Comparison of ENCODE assay signal across 7 cellular contexts in the genomic region with DNA sequence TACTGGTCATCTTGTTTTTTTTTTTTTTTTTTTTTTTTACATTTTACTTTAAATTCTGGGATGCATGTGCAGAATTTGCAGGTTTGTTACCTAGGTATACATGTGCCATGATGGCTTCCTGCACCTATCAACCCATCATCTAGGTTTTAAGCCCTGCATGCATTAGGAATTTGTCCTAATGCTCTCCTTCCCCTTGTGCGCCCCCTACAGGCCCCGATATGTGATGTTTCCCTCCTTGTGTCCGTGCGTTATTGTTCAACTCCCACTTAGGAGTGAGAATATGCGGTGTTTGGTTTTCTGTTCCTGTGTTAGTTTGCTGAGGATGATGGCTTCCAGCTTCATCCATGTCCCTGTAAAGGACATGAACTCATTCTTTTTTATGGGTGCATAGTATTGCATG.
DNase-seq lines count a peak whose midpoint lies in the region; ATAC-seq, FAIRE-seq and TF ChIP-seq lines count a peak whose summit lies in the region.
"Not testable (repeated sequence)": the region's sequence is repeated elsewhere in the genome, so short reads cannot be mapped to it uniquely, and the experiment has no call there.

No MANE protein-coding gene starts in this region.

- not testable (repeated sequence) for H3K4me2 ChIP-seq in Karpas-422 (ENCODE audit: low read depth, low read length, poor library complexity, severe bottlenecking); PC-3 (ENCODE audit: low read length); HepG2 (ENCODE audit: low read depth, low read length)

- FAIRE-seq in HepG2 (lab: Jason Lieb, UNC) = not testable (repeated sequence)

- not testable (repeated sequence) for H3K4me3 Mint-ChIP-seq in activated CD4-positive, alpha-beta T cell treated with anti-CD3 and anti-CD28 coated beads for 36 hours; endodermal cell

- H3K79me2 ChIP-seq in Karpas-422 (ENCODE audit: low read length); PC-3 (ENCODE audit: low read length); HepG2 (ENCODE audit: insufficient read depth, low read length): not testable (repeated sequence)

- H3K9me3 ChIP-seq in Karpas-422 (ENCODE audit: low read length); PC-3 (ENCODE audit: low read length); HepG2 (ENCODE audit: low read length): not testable (repeated sequence)
- peaks cover 24% of the 10 kb centered on the region for H3K9me3 ChIP-seq in endodermal cell (ENCODE audit: control insufficient read depth, low read length)

- H3K4me3 ChIP-seq in Karpas-422 (ENCODE audit: low read length); PC-3 (ENCODE audit: low read length); endodermal cell (ENCODE audit: low read length); HepG2 (replicated peaks in 1 of 3; ENCODE audit: insufficient read depth in 1 of 3, low read depth in 2 of 3, low read length in 3 of 3): not testable (repeated sequence)

- H3K27ac Mint-ChIP-seq in activated CD4-positive, alpha-beta T cell treated with anti-CD3 and anti-CD28 coated beads for 36 hours; endodermal cell: not testable (repeated sequence)

- not testable (repeated sequence) for TF ChIP-seq EP300 in HepG2 (IDR thresholded peaks at IDR 0.05; ENCODE audit: low read depth in 2 of 2, low read length in 2 of 2); HepG2 (CRISPR knock-in tag; IDR thresholded peaks at IDR 0.05; ENCODE audit: borderline replicate concordance)

- H3K4me1 ChIP-seq in Karpas-422 (ENCODE audit: low read length); PC-3 (ENCODE audit: insufficient read depth, low read length); endodermal cell (ENCODE audit: control insufficient read depth, insufficient read depth, low read length); HepG2 (ENCODE audit: insufficient read depth, low read length): not testable (repeated sequence)

- not testable (repeated sequence) for TF ChIP-seq POLR2A in HepG2 (IDR thresholded peaks at IDR 0.05; ENCODE audit: insufficient read depth in 1 of 2, low read depth in 2 of 2, low read length in 2 of 2)

- TF ChIP-seq CTCF in GM12874 (IDR thresholded peaks at IDR 0.05; ENCODE audit: insufficient read depth, low read depth, low read length) (peak; percentile 19; the same call in 1 of the 2 replicates), PC-3 (conservative IDR thresholded peaks at IDR 0.05; ENCODE audit: low read depth, low read length) (peak; percentile 61), endodermal cell (conservative IDR thresholded peaks at IDR 0.05) (peak; percentile 82), HepG2 (CRISPR knock-in tag; IDR thresholded peaks at IDR 0.05) (peak; percentile 41)

- not testable (repeated sequence) for ATAC-seq in PC-3; activated CD4-positive, alpha-beta T cell treated with anti-CD3 and anti-CD28 coated beads for 36 hours; HepG2

- H3K36me3 ChIP-seq in Karpas-422 (ENCODE audit: insufficient read depth, low read length); PC-3 (ENCODE audit: low read depth, low read length); endodermal cell (ENCODE audit: control insufficient read depth, insufficient read depth, low read length); HepG2 (replicated peaks in 1 of 2; ENCODE audit: control insufficient read depth in 1 of 2, insufficient read depth in 2 of 2, low read length in 2 of 2): not testable (repeated sequence)

- not testable (repeated sequence) for H3K27me3 Mint-ChIP-seq in activated CD4-positive, alpha-beta T cell treated with anti-CD3 and anti-CD28 coated beads for 36 hours; endodermal cell (ENCODE audit: insufficient read depth)

- H3K9ac ChIP-seq in Karpas-422 (ENCODE audit: low read length); PC-3 (ENCODE audit: low read length); endodermal cell (ENCODE audit: extremely low read depth, low read length, poor library complexity, severe bottlenecking); HepG2 (ENCODE audit: insufficient read depth, low read depth, low read length): not testable (repeated sequence)

- DNase-seq in COLO668 (lab: John Stamatoyannopoulos, UW; ENCODE audit: unreplicated experiment) = peak; percentile 30
- DNase-seq in Karpas-422 = peak; percentile 78
- DNase-seq in PC-3 = peak; percentile 32
- DNase-seq in activated CD4-positive, alpha-beta T cell treated with anti-CD3 and anti-CD28 coated beads for 36 hours = peak; percentile 38
- peak; percentile 88 for DNase-seq in endodermal cell
- peak; percentile 3 for DNase-seq in HepG2 (ENCODE audit: low spot score)

- intact Hi-C loops in PC-3 (cut with micrococcal nuclease); activated CD4-positive, alpha-beta T cell treated with anti-CD3 and anti-CD28 coated beads for 36 hours (cut with DNase I, micrococcal nuclease); HepG2 (cut with micrococcal nuclease; ENCODE audit: unreplicated experiment): not testable (repeated sequence)

- not testable (repeated sequence) for H3K36me3 Mint-ChIP-seq in activated CD4-positive, alpha-beta T cell treated with anti-CD3 and anti-CD28 coated beads for 36 hours (ENCODE audit: low read depth)
- H3K36me3 Mint-ChIP-seq in endodermal cell (ENCODE audit: low read depth) = peaks cover 24% of the 10 kb centered on the region

- not testable (repeated sequence) for H3K9me2 ChIP-seq in Karpas-422 (replicated peaks; ENCODE audit: insufficient read depth, low read length); PC-3 (replicated peaks; ENCODE audit: low read length)

- not testable (repeated sequence) for H3K27me3 ChIP-seq in Karpas-422 (ENCODE audit: low read length); PC-3 (ENCODE audit: low read length); endodermal cell (ENCODE audit: control insufficient read depth, insufficient read depth, low read length, poor library complexity, severe bottlenecking); HepG2 (ENCODE audit: control insufficient read depth in 1 of 2, insufficient read depth in 2 of 2, low read length in 2 of 2)

- not testable (repeated sequence) for H2AFZ ChIP-seq in Karpas-422 (ENCODE audit: low read length); PC-3 (ENCODE audit: low read length); HepG2 (ENCODE audit: low read length)

- WGBS in endodermal cell (ENCODE audit: insufficient coverage in 1 of 2, insufficient read length in 1 of 2), 2 experiments = 52% methylated on average over 4 of the region's 5 CpGs; no CpG with 5 or more reads in 1 of the 2 experiments
- 12% methylated on average over 5 of the region's 5 CpGs for WGBS in HepG2 (ENCODE audit: low lambda C conversion rate)

- H3K4me1 Mint-ChIP-seq in activated CD4-positive, alpha-beta T cell treated with anti-CD3 and anti-CD28 coated beads for 36 hours; endodermal cell: not testable (repeated sequence)

- POLR2A ChIA-PET in PC-3 (lab: Charles Lee; ENCODE audit: unreplicated experiment); activated CD4-positive, alpha-beta T cell treated with anti-CD3 and anti-CD28 coated beads for 36 hours (lab: Charles Lee); HepG2 (lab: Yijun Ruan, JAX): not testable (repeated sequence)

- not testable (repeated sequence) for H3F3A ChIP-seq in PC-3 (ENCODE audit: low read length, unreplicated experiment)

- not testable (repeated sequence) for TF ChIP-seq RAD21 in HepG2 (CRISPR knock-in tag; IDR thresholded peaks at IDR 0.05)

- CTCF ChIA-PET in PC-3 (lab: Charles Lee); activated CD4-positive, alpha-beta T cell treated with anti-CD3 and anti-CD28 coated beads for 36 hours (lab: Charles Lee); HepG2 (lab: Yijun Ruan, JAX; ENCODE audit: low intra/inter-chr PET ratio, low total read pairs): not testable (repeated sequence)

- in situ Hi-C loops in HepG2 (cut with HindIII; ENCODE audit: extremely low pct_ligation_motif_present, low pct_unique_long_range_greater_than_20kb) = not testable (repeated sequence)

- not testable (repeated sequence) for H4K20me1 ChIP-seq in Karpas-422 (ENCODE audit: insufficient read depth, low read depth, low read length); PC-3 (ENCODE audit: low read length); HepG2 (ENCODE audit: insufficient read depth, low read length)

- not testable (repeated sequence) for H3K27ac ChIP-seq in Karpas-422 (ENCODE audit: low read length); PC-3 (ENCODE audit: low read length); endodermal cell (ENCODE audit: low read depth, low read length); HepG2 (ENCODE audit: extremely low read length, insufficient read depth, low read length)

- BruUV-seq in PC-3 (replicated peaks; lab: Mats Ljungman, UMichigan); HepG2 (replicated peaks; lab: Mats Ljungman, UMichigan): not testable (repeated sequence)

- not testable (repeated sequence) for H3K9me3 Mint-ChIP-seq in activated CD4-positive, alpha-beta T cell treated with anti-CD3 and anti-CD28 coated beads for 36 hours (ENCODE audit: low read depth)
- peaks cover 26% of the 10 kb centered on the region for H3K9me3 Mint-ChIP-seq in endodermal cell

Comparison
In these comparisons a context has a peak if more than half of its experiments do, and no peak if none do; other contexts are left out.
1. DNase-seq: peak in every context shown above with its lines; median percentile 88 in endodermal cell; 78 in Karpas-422; 38 in activated CD4-positive, alpha-beta T cell treated with anti-CD3 and anti-CD28 coated beads for 36 hours; 32 in PC-3; 30 in COLO668; 3 in HepG2.
2. CTCF ChIP-seq: peak in every context shown above with its lines; median percentile 82 in endodermal cell; 61 in PC-3; 41 in HepG2; 19 in GM12874.